In genomic region chr11:102012946-102013345, GRCh38 we compare ENCODE assay signal across 20 cellular contexts. TPM values are rescaled to one million over a fixed set of nuclear protein-coding genes. Genes with fewer than 3 reads are reported as not detected.
DNase-seq lines count a peak whose midpoint lies in the region; ATAC-seq lines count a peak whose summit lies in the region.
"Had no signal": no experiment of that assay in that cellular context is flagged by ENCODE, and none has a peak within 500 bp of the region (broad histone marks: within the 10 kb centered on the region; RNA-seq: fewer than 3 reads in every experiment).

No MANE protein-coding gene starts in this region.

- no peaks in the 10 kb centered on the region for H3K9me3 ChIP-seq in T-helper 17 cell (ENCODE audit: control insufficient read depth, low read length, poor library complexity, severe bottlenecking)
- H3K9me3 ChIP-seq: BE2C, esophagus squamous epithelium, upper lobe of left lung had no signal

- peaks cover 15% of the 10 kb centered on the region for H3K27me3 Mint-ChIP-seq in activated CD4-positive, alpha-beta T cell treated with anti-CD3 and anti-CD28 coated beads, Interleukin-2, amount 10 ng/mL, durations not matched to agents 24 days and 14 days
- peaks cover 23% of the 10 kb centered on the region for H3K27me3 Mint-ChIP-seq in T-helper 17 cell

- peak; percentile 64 for ATAC-seq in T-helper 17 cell
- ATAC-seq in HG02885 (IDR thresholded peaks at IDR 0.05; ENCODE audit: poor library complexity, unreplicated experiment) = no peak
- ATAC-seq: SK-N-SH treated with all-trans-retinoic acid at 6 μM for 48 hours had no signal

- intact Hi-C loops in activated CD4-positive, alpha-beta T cell treated with anti-CD3 and anti-CD28 coated beads, Interleukin-2, amount 10 ng/mL, durations not matched to agents 24 days and 14 days (cut with micrococcal nuclease) = no loop called here

- H3K4me3 Mint-ChIP-seq in activated CD4-positive, alpha-beta T cell treated with anti-CD3 and anti-CD28 coated beads, Interleukin-2, amount 10 ng/mL, durations not matched to agents 24 days and 14 days = no peak overlapping the region
- no peak overlapping the region for H3K4me3 Mint-ChIP-seq in T-helper 17 cell
- H3K4me3 Mint-ChIP-seq: stimulated activated naive CD8-positive, alpha-beta T cell treated with anti-CD3 and anti-CD28 coated beads, Interleukin-15, Interleukin-2, amounts not matched to agents 100 ng/mL and 50 ng/mL, for 24 hours; T-helper 2 cell treated with Interferon-gamma antibody and Interleukin-4, amounts not matched to agents 5 μg/mL and 100 μg/mL, for 36 hours had no signal

- no peaks in the 10 kb centered on the region for H3K36me3 Mint-ChIP-seq in activated CD4-positive, alpha-beta T cell treated with anti-CD3 and anti-CD28 coated beads, Interleukin-2, amount 10 ng/mL, durations not matched to agents 24 days and 14 days (ENCODE audit: low read depth)
- peaks cover 6% of the 10 kb centered on the region for H3K36me3 Mint-ChIP-seq in T-helper 17 cell (ENCODE audit: low read depth)

- no peak overlapping the region for H3K27ac Mint-ChIP-seq in activated CD4-positive, alpha-beta T cell treated with anti-CD3 and anti-CD28 coated beads, Interleukin-2, amount 10 ng/mL, durations not matched to agents 24 days and 14 days
- no peak overlapping the region for H3K27ac Mint-ChIP-seq in T-helper 17 cell
- H3K27ac Mint-ChIP-seq: stimulated activated naive CD8-positive, alpha-beta T cell treated with anti-CD3 and anti-CD28 coated beads, Interleukin-15, Interleukin-2, amounts not matched to agents 100 ng/mL and 50 ng/mL, for 24 hours; T-helper 2 cell treated with Interferon-gamma antibody and Interleukin-4, amounts not matched to agents 5 μg/mL and 100 μg/mL, for 36 hours had no signal

- no peaks in the 10 kb centered on the region for H3K9me3 Mint-ChIP-seq in activated CD4-positive, alpha-beta T cell treated with anti-CD3 and anti-CD28 coated beads, Interleukin-2, amount 10 ng/mL, durations not matched to agents 24 days and 14 days
- H3K9me3 Mint-ChIP-seq: stimulated activated naive CD8-positive, alpha-beta T cell treated with anti-CD3 and anti-CD28 coated beads, Interleukin-15, Interleukin-2, amounts not matched to agents 100 ng/mL and 50 ng/mL, for 24 hours; T-helper 2 cell treated with Interferon-gamma antibody and Interleukin-4, amounts not matched to agents 5 μg/mL and 100 μg/mL, for 36 hours had no signal

- peaks cover 2% of the 10 kb centered on the region for H3K4me1 Mint-ChIP-seq in activated CD4-positive, alpha-beta T cell treated with anti-CD3 and anti-CD28 coated beads, Interleukin-2, amount 10 ng/mL, durations not matched to agents 24 days and 14 days
- H3K4me1 Mint-ChIP-seq in T-helper 17 cell = peaks cover 5% of the 10 kb centered on the region

- DNase-seq in activated CD4-positive, alpha-beta T cell treated with anti-CD3 and anti-CD28 coated beads, Interleukin-2, amount 10 ng/mL, durations not matched to agents 24 days and 14 days = peak; percentile 67
- DNase-seq in activated CD4-positive, alpha-beta T cell treated with anti-CD3 and anti-CD28 coated beads for 1 hour = no peak
- peak; percentile 21 for DNase-seq in EL
- no peak for DNase-seq in T-helper 17 cell
- DNase-seq in iris pigment epithelial cell (ENCODE audit: low read depth) = peak; percentile 28
- no peak for DNase-seq in HUDEP-2 (lab: John Stamatoyannopoulos, UW; ENCODE audit: unreplicated experiment in 76 of 76)
- DNase-seq in NCI-H1436 treated with DMSO at 0.1 percent for 48 hours (lab: John Stamatoyannopoulos, UW) = no peak
- DNase-seq: BE2C; COR-L47; esophagus squamous epithelium; KG1; NCI-H2171; NCI-H526 treated with DMSO at 0.1 percent for 48 hours; stimulated activated CD4-positive, alpha-beta T cell treated with anti-CD3 and anti-CD28 coated beads, Interleukin-4, amount 100 ng/mL, for 1 hour; upper lobe of left lung; WERI-Rb-1 had no signal

RNA-seq across cellular contexts. Expression of gene CFAP300, which starts 34.3 kb away (rescaled TPM):
- not detected in 2 replicates for total RNA-seq in activated CD4-positive, alpha-beta T cell treated with anti-CD3 and anti-CD28 coated beads, Interleukin-2, amount 10 ng/mL, durations not matched to agents 24 days and 14 days
- total RNA-seq in T-helper 17 cell = not detected

Comparison
In these comparisons a context has a peak if more than half of its experiments do, and no peak if none do; other contexts are left out.
1. DNase-seq: peak in activated CD4-positive, alpha-beta T cell treated with anti-CD3 and anti-CD28 coated beads, Interleukin-2, amount 10 ng/mL, durations not matched to agents 24 days and 14 days (single experiment), EL (single experiment) and iris pigment epithelial cell (single experiment); none in activated CD4-positive, alpha-beta T cell treated with anti-CD3 and anti-CD28 coated beads for 1 hour (single experiment), T-helper 17 cell (0 of 3), HUDEP-2 (0 of 76) and NCI-H1436 treated with DMSO at 0.1 percent for 48 hours (single experiment).